In genomic region chr5:59768204-59769040, GRCh38 we compare ENCODE assay signal across 7 cellular contexts.
DNase-seq lines count a peak whose midpoint lies in the region; ATAC-seq and TF ChIP-seq lines count a peak whose summit lies in the region.

No MANE protein-coding gene starts in this region.

- peaks cover 13% of the 10 kb centered on the region; the same call in 1 of the 2 replicates for H3K4me1 ChIP-seq in HUES6 (ENCODE audit: control insufficient read depth, insufficient read depth, low read length)
- no peaks in the 10 kb centered on the region for H3K4me1 ChIP-seq in ectodermal cell (ENCODE audit: control insufficient read depth, insufficient read depth, low read length)
- peaks cover 0 to 5% of the 10 kb centered on the region in 2 donors for H3K4me1 ChIP-seq in lung (ENCODE audit: control insufficient read depth in 2 of 2, insufficient read depth in 2 of 2, low read length in 2 of 2)

- ATAC-seq in GM18502 (IDR thresholded peaks at IDR 0.05; ENCODE audit: poor library complexity, unreplicated experiment): peak; percentile 78
- peak; percentile 53 for ATAC-seq in lung (ENCODE audit: insufficient read depth, low FRiP score)
- ATAC-seq in stimulated activated naive CD8-positive, alpha-beta T cell treated with anti-CD3 and anti-CD28 coated beads, Interleukin-15, amount 100 ng/mL, for 72 hours: peak; percentile 70

- H3K27me3 Mint-ChIP-seq in stimulated activated naive CD8-positive, alpha-beta T cell treated with anti-CD3 and anti-CD28 coated beads, Interleukin-15, amount 100 ng/mL, for 72 hours: peaks cover 62% of the 10 kb centered on the region

- DNase-seq in SK-N-MC (ENCODE audit: low read depth, low spot score): peak; percentile 86
- DNase-seq in lung (ENCODE audit: low spot score): peak; percentile 66
- DNase-seq in stimulated activated naive CD8-positive, alpha-beta T cell treated with anti-CD3 and anti-CD28 coated beads, Interleukin-15, amount 100 ng/mL, for 72 hours: peak in 1 of 2 donors; percentile 17
- no peak for DNase-seq in cortex of kidney (lab: John Stamatoyannopoulos, UW)

- H3K4me3 ChIP-seq in HUES6 (ENCODE audit: low read depth, low read length) (peak overlapping the region; percentile 65), SK-N-MC (peak overlapping the region; percentile 96), ectodermal cell (ENCODE audit: insufficient read depth, low read depth, low read length) (peak overlapping the region; percentile 26), lung (peak overlapping the region; percentile 44)

- H3K27me3 ChIP-seq in HUES6 (ENCODE audit: control insufficient read depth, insufficient read depth, low read length): peaks cover 23% of the 10 kb centered on the region
- peaks cover 36% of the 10 kb centered on the region for H3K27me3 ChIP-seq in ectodermal cell (ENCODE audit: control insufficient read depth, insufficient read depth, low read length, poor library complexity, severe bottlenecking)
- no peaks in the 10 kb centered on the region for H3K27me3 ChIP-seq in lung (ENCODE audit: control insufficient read depth, insufficient read depth)

- peaks cover 8% of the 10 kb centered on the region for H3K4me1 Mint-ChIP-seq in stimulated activated naive CD8-positive, alpha-beta T cell treated with anti-CD3 and anti-CD28 coated beads, Interleukin-15, amount 100 ng/mL, for 72 hours

- TF ChIP-seq CTCF in lung (IDR thresholded peaks at IDR 0.05; ENCODE audit: control extremely low read depth, extremely low read depth): no peak

- no peaks in the 10 kb centered on the region for H3K9me3 ChIP-seq in HUES6 (ENCODE audit: control insufficient read depth, insufficient read depth, low read depth, low read length)
- H3K9me3 ChIP-seq in SK-N-MC (ENCODE audit: low read depth, low read length): no peaks in the 10 kb centered on the region
- H3K9me3 ChIP-seq in ectodermal cell (ENCODE audit: control insufficient read depth, low read length): no peaks in the 10 kb centered on the region
- no peaks in the 10 kb centered on the region for H3K9me3 ChIP-seq in lung (ENCODE audit: control insufficient read depth in 2 of 2, insufficient read depth in 1 of 2, low read length in 1 of 2)

- H3K9ac ChIP-seq in HUES6 (ENCODE audit: low read length) (peak overlapping the region; percentile 53), SK-N-MC (ENCODE audit: insufficient read length) (peak overlapping the region; percentile 75)

- no peak overlapping the region for H3K27ac ChIP-seq in HUES6 (ENCODE audit: low read depth, low read length)
- H3K27ac ChIP-seq in SK-N-MC: peak overlapping the region; percentile 47; the same call in 1 of the 2 replicates
- no peak overlapping the region for H3K27ac ChIP-seq in ectodermal cell (ENCODE audit: insufficient read depth, low read depth, low read length, poor library complexity, severe bottlenecking)
- H3K27ac ChIP-seq in lung (ENCODE audit: low read depth in 1 of 2, low read length in 1 of 2): peak overlapping the region in 1 of 2 donors; percentile 34

- WGBS in ectodermal cell, 2 experiments: 14% methylated on average over 37 to 38 of the region's 38 CpGs
- WGBS in lung, 2 donors: 7 to 9% methylated on average over 38 of the region's 38 CpGs

- H3K36me3 ChIP-seq in HUES6 (ENCODE audit: control insufficient read depth, insufficient read depth, low read length) (no peaks in the 10 kb centered on the region), SK-N-MC (ENCODE audit: insufficient read depth, low read length) (no peaks in the 10 kb centered on the region), ectodermal cell (ENCODE audit: control insufficient read depth, insufficient read depth, low read length) (no peaks in the 10 kb centered on the region), lung (ENCODE audit: control insufficient read depth in 2 of 2, insufficient read depth in 2 of 2, low read length in 2 of 2) (no peaks in the 10 kb centered on the region)

- no peaks in the 10 kb centered on the region for H3K9me3 Mint-ChIP-seq in stimulated activated naive CD8-positive, alpha-beta T cell treated with anti-CD3 and anti-CD28 coated beads, Interleukin-15, amount 100 ng/mL, for 72 hours

- peak overlapping the region in 1 of 2 donors; percentile 15 for H3K27ac Mint-ChIP-seq in stimulated activated naive CD8-positive, alpha-beta T cell treated with anti-CD3 and anti-CD28 coated beads, Interleukin-15, amount 100 ng/mL, for 72 hours

- H3K4me3 Mint-ChIP-seq in stimulated activated naive CD8-positive, alpha-beta T cell treated with anti-CD3 and anti-CD28 coated beads, Interleukin-15, amount 100 ng/mL, for 72 hours: peak overlapping the region; percentile 48 to 68

Comparison
In these comparisons a context has a peak if more than half of its experiments do, and no peak if none do; other contexts are left out.
1. H3K4me3 ChIP-seq: peak in every context shown above with its lines; median percentile 96 in SK-N-MC; 65 in HUES6; 44 in lung; 26 in ectodermal cell.